Comparison of ENCODE assay signal across 20 cellular contexts in the genomic region with DNA sequence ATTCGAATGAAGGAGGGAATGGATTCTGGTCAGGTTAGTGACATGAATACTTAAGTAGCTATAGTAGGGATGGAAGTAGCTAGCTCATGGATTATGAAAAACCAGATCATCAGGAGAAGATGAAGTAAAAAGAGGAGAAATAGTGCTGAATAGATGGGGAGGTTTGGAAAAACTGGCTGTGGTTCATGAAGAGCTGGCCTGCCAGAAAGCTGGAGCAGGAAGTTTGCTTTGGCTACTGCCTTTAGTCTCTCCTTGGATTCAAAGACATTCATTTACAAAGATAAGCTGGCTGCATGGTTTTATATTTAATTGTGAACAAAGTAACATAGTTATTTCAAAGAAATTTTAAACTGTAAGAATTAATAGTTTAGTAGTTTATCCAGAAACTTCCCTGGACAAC.
DNase-seq lines count a peak whose midpoint lies in the region; ATAC-seq, FAIRE-seq and TF ChIP-seq lines count a peak whose summit lies in the region.
"Had no signal": no experiment of that assay in that cellular context is flagged by ENCODE, and none has a peak within 500 bp of the region (broad histone marks: within the 10 kb centered on the region; RNA-seq: fewer than 3 reads in every experiment).

No MANE protein-coding gene starts in this region.

- peak; percentile 31 for DNase-seq in left ventricle myocardium superior
- DNase-seq in left ventricle myocardium inferior, result no peak
- DNase-seq in astrocyte (ENCODE audit: low read depth), result peak; percentile 51
- peak; percentile 1 for DNase-seq in fibroblast of pulmonary artery (ENCODE audit: low read depth)
- no peak for DNase-seq in activated CD8-positive, alpha-beta memory T cell treated with anti-CD3 and anti-CD28 coated beads, Interleukin-2, amount 50 U/mL, for 48 hours
- no peak for DNase-seq in AML-193 (lab: John Stamatoyannopoulos, UW)
- DNase-seq in NCI-H128 (lab: John Stamatoyannopoulos, UW; ENCODE audit: unreplicated experiment), result no peak
- DNase-seq: BE2C; C1 segment of cervical spinal cord; CD4-positive, CD25-positive, alpha-beta regulatory T cell; CD8-positive, alpha-beta memory T cell; COR-L47; DMS 273 treated with DMSO at 0.1 percent for 48 hours; DMS53; DND-41; EL; GM23248 had no signal

- intact Hi-C loops in left ventricle myocardium superior (cut with micrococcal nuclease), result no loop called here
- intact Hi-C loops in left ventricle myocardium inferior (cut with micrococcal nuclease), result no loop called here

- H3K9ac ChIP-seq in astrocyte (ENCODE audit: low read length), result no peak overlapping the region
- H3K9ac ChIP-seq: GM23248 had no signal

- ATAC-seq in left ventricle myocardium superior, result peak; percentile 48
- ATAC-seq: GM12878 had no signal

- H3K27me3 ChIP-seq in left ventricle myocardium inferior (ENCODE audit: low read depth) (no peaks in the 10 kb centered on the region), astrocyte (ENCODE audit: insufficient read depth, low read length) (no peaks in the 10 kb centered on the region)
- H3K27me3 ChIP-seq: BE2C had no signal

- no peaks in the 10 kb centered on the region for H3K9me3 ChIP-seq in left ventricle myocardium inferior (replicated peaks)
- no peaks in the 10 kb centered on the region for H3K9me3 ChIP-seq in astrocyte (ENCODE audit: insufficient read depth, low read depth, low read length)
- H3K9me3 ChIP-seq: BE2C, HAP-1 had no signal

- FAIRE-seq in astrocyte (lab: Jason Lieb, UNC), result no peak
- FAIRE-seq: GM12878, GM19239 had no signal

- no peak overlapping the region for H3K4me2 ChIP-seq in astrocyte (ENCODE audit: low read length)

- no peak overlapping the region for H3K27ac ChIP-seq in left ventricle myocardium inferior (replicated peaks)
- no peak overlapping the region for H3K27ac ChIP-seq in astrocyte (ENCODE audit: low read depth, low read length)
- H3K27ac ChIP-seq: GM23248 had no signal

- H4K20me1 ChIP-seq in astrocyte (ENCODE audit: insufficient read depth, low read length), result no peaks in the 10 kb centered on the region

- H3K4me1 Mint-ChIP-seq in astrocyte (ENCODE audit: low read depth, unreplicated experiment), result peaks cover 2% of the 10 kb centered on the region
- H3K4me1 Mint-ChIP-seq: CD4-positive, CD25-positive, alpha-beta regulatory T cell; CD8-positive, alpha-beta memory T cell had no signal

- H3K9me3 Mint-ChIP-seq in astrocyte (ENCODE audit: unreplicated experiment), result no peaks in the 10 kb centered on the region

- H3K36me3 ChIP-seq in left ventricle myocardium inferior, result no peaks in the 10 kb centered on the region
- H3K36me3 ChIP-seq in astrocyte (ENCODE audit: insufficient read depth, low read length), result no peaks in the 10 kb centered on the region
- H3K36me3 ChIP-seq: BE2C, HAP-1 had no signal

- no peaks in the 10 kb centered on the region for H3K79me2 ChIP-seq in astrocyte (ENCODE audit: insufficient read depth, low read length)

- no peak overlapping the region for H3K27ac Mint-ChIP-seq in astrocyte (ENCODE audit: unreplicated experiment)
- H3K27ac Mint-ChIP-seq: CD4-positive, CD25-positive, alpha-beta regulatory T cell; CD8-positive, alpha-beta memory T cell had no signal

- TF ChIP-seq CTCF in left ventricle myocardium inferior (IDR thresholded peaks at IDR 0.05; ENCODE audit: borderline replicate concordance), result no peak
- TF ChIP-seq CTCF in astrocyte (IDR thresholded peaks at IDR 0.05; ENCODE audit: insufficient read depth, low read depth, low read length), result no peak
- TF ChIP-seq CTCF in fibroblast of pulmonary artery (IDR thresholded peaks at IDR 0.05; ENCODE audit: low read length, missing control alignments), result no peak

- H2AFZ ChIP-seq in astrocyte (ENCODE audit: low read depth, low read length), result no peak overlapping the region
- H2AFZ ChIP-seq: GM23248 had no signal

- H3K4me3 ChIP-seq in left ventricle myocardium inferior (no peak overlapping the region), astrocyte (ENCODE audit: insufficient read depth, low read depth, low read length) (no peak overlapping the region), fibroblast of pulmonary artery (replicated peaks; ENCODE audit: low read depth, low read length) (no peak overlapping the region)
- H3K4me3 ChIP-seq: GM12878, GM23248, HAP-1 had no signal

- no peaks in the 10 kb centered on the region for H3K27me3 Mint-ChIP-seq in astrocyte (ENCODE audit: low read depth, unreplicated experiment)
- H3K27me3 Mint-ChIP-seq: CD4-positive, CD25-positive, alpha-beta regulatory T cell; CD8-positive, alpha-beta memory T cell had no signal

- no peaks in the 10 kb centered on the region for H3K36me3 Mint-ChIP-seq in astrocyte (ENCODE audit: low read depth, unreplicated experiment)
- H3K36me3 Mint-ChIP-seq: CD4-positive, CD25-positive, alpha-beta regulatory T cell; CD8-positive, alpha-beta memory T cell had no signal

- no peak overlapping the region for H3K4me3 Mint-ChIP-seq in astrocyte (ENCODE audit: unreplicated experiment)
- H3K4me3 Mint-ChIP-seq: CD4-positive, CD25-positive, alpha-beta regulatory T cell; CD8-positive, alpha-beta memory T cell had no signal

- H3K4me1 ChIP-seq in left ventricle myocardium inferior (no peaks in the 10 kb centered on the region), astrocyte (ENCODE audit: insufficient read depth, low read length) (peaks cover 7% of the 10 kb centered on the region)
- H3K4me1 ChIP-seq: BE2C had no signal

Comparison
In these comparisons a context has a peak if more than half of its experiments do, and no peak if none do; other contexts are left out.
1. DNase-seq: peak in left ventricle myocardium superior (single experiment), astrocyte (single experiment) and fibroblast of pulmonary artery (single experiment); none in left ventricle myocardium inferior (single experiment), activated CD8-positive, alpha-beta memory T cell treated with anti-CD3 and anti-CD28 coated beads, Interleukin-2, amount 50 U/mL, for 48 hours (single experiment), AML-193 (0 of 2) and NCI-H128 (single experiment).